16 cellular contexts compared by ENCODE assay signal in genomic region chrX:24019448-24019847, GRCh38. TPM values are rescaled to one million over a fixed set of nuclear protein-coding genes. Genes with fewer than 3 reads are reported as not detected.
DNase-seq lines count a peak whose midpoint lies in the region; ATAC-seq, FAIRE-seq and TF ChIP-seq lines count a peak whose summit lies in the region.
"Had no signal": no experiment of that assay in that cellular context is flagged by ENCODE, and none has a peak within 500 bp of the region (broad histone marks: within the 10 kb centered on the region; RNA-seq: fewer than 3 reads in every experiment).

No MANE protein-coding gene starts in this region.

- DNase-seq in activated naive CD4-positive, alpha-beta T cell treated with anti-CD3 and anti-CD28 coated beads for 36 hours: no peak
- no peak for DNase-seq in activated naive CD4-positive, alpha-beta T cell (lab: John Stamatoyannopoulos, UW)
- no peak for DNase-seq in HTR-8/SVneo (ENCODE audit: insufficient read length, low spot score)
- peak; percentile 5 for DNase-seq in activated naive CD8-positive, alpha-beta T cell treated with anti-CD3 and anti-CD28 coated beads for 36 hours
- peak; percentile 19 for DNase-seq in osteocyte (ENCODE audit: extremely low spot score, unreplicated experiment)
- no peak for DNase-seq in NCI-H146 treated with DMSO at 0.1 percent for 48 hours (lab: John Stamatoyannopoulos, UW; ENCODE audit: unreplicated experiment)
- no peak for DNase-seq in stimulated activated naive CD8-positive, alpha-beta T cell treated with anti-CD3 and anti-CD28 coated beads, Interleukin-15, amount 100 ng/mL, for 72 hours
- DNase-seq: activated CD4-positive, alpha-beta T cell treated with anti-CD3 and anti-CD28 coated beads for 48 hours; left lung; NCI-H2029 treated with DMSO at 0.1 percent for 48 hours; NCI-H526; substantia nigra had no signal

- ATAC-seq in GM19324 (IDR thresholded peaks at IDR 0.05; ENCODE audit: low FRiP score, unreplicated experiment): no peak
- ATAC-seq in stimulated activated naive CD8-positive, alpha-beta T cell treated with anti-CD3 and anti-CD28 coated beads, Interleukin-15, amount 100 ng/mL, for 72 hours: no peak
- ATAC-seq: left lung had no signal

- H3K27me3 Mint-ChIP-seq in activated naive CD4-positive, alpha-beta T cell treated with anti-CD3 and anti-CD28 coated beads for 36 hours (ENCODE audit: low read depth): no peaks in the 10 kb centered on the region
- H3K27me3 Mint-ChIP-seq in activated naive CD8-positive, alpha-beta T cell treated with anti-CD3 and anti-CD28 coated beads for 36 hours: no peaks in the 10 kb centered on the region
- H3K27me3 Mint-ChIP-seq in osteocyte (ENCODE audit: unreplicated experiment): no peaks in the 10 kb centered on the region
- H3K27me3 Mint-ChIP-seq in stimulated activated naive CD8-positive, alpha-beta T cell treated with anti-CD3 and anti-CD28 coated beads, Interleukin-15, amount 100 ng/mL, for 72 hours: no peaks in the 10 kb centered on the region

- H3K27ac Mint-ChIP-seq in activated naive CD4-positive, alpha-beta T cell treated with anti-CD3 and anti-CD28 coated beads for 36 hours: peak overlapping the region; percentile 46
- peak overlapping the region; percentile 65 for H3K27ac Mint-ChIP-seq in activated naive CD8-positive, alpha-beta T cell treated with anti-CD3 and anti-CD28 coated beads for 36 hours
- peak overlapping the region; percentile 42 for H3K27ac Mint-ChIP-seq in osteocyte (ENCODE audit: unreplicated experiment)
- no peak overlapping the region for H3K27ac Mint-ChIP-seq in stimulated activated naive CD8-positive, alpha-beta T cell treated with anti-CD3 and anti-CD28 coated beads, Interleukin-15, amount 100 ng/mL, for 72 hours

- H3K36me3 Mint-ChIP-seq in activated naive CD4-positive, alpha-beta T cell treated with anti-CD3 and anti-CD28 coated beads for 36 hours (ENCODE audit: low read depth): peaks cover 20% of the 10 kb centered on the region
- peaks cover 14% of the 10 kb centered on the region for H3K36me3 Mint-ChIP-seq in activated naive CD8-positive, alpha-beta T cell treated with anti-CD3 and anti-CD28 coated beads for 36 hours
- peaks cover 12% of the 10 kb centered on the region for H3K36me3 Mint-ChIP-seq in osteocyte (ENCODE audit: unreplicated experiment)

- no peak for TF ChIP-seq CTCF in osteocyte (IDR thresholded peaks at IDR 0.05)

- no peak overlapping the region for H3K4me3 Mint-ChIP-seq in activated naive CD4-positive, alpha-beta T cell treated with anti-CD3 and anti-CD28 coated beads for 36 hours
- H3K4me3 Mint-ChIP-seq in activated naive CD8-positive, alpha-beta T cell treated with anti-CD3 and anti-CD28 coated beads for 36 hours: no peak overlapping the region
- H3K4me3 Mint-ChIP-seq in osteocyte (ENCODE audit: unreplicated experiment): no peak overlapping the region
- peak overlapping the region in 1 of 2 donors; percentile 24 for H3K4me3 Mint-ChIP-seq in stimulated activated naive CD8-positive, alpha-beta T cell treated with anti-CD3 and anti-CD28 coated beads, Interleukin-15, amount 100 ng/mL, for 72 hours

- CTCF ChIA-PET in activated naive CD4-positive, alpha-beta T cell treated with anti-CD3 and anti-CD28 coated beads for 36 hours (lab: Charles Lee): interaction anchor here (0.7 kb wide), 1 partner anchor 35 kb away, joined by 3 read pairs; the partner anchor contains the start of gene EIF2S3

- FAIRE-seq in HTR-8/SVneo (lab: Jason Lieb, UNC): peak; percentile 13
- FAIRE-seq: D721Med, G401.6, GM12891 had no signal

- H3K4me1 Mint-ChIP-seq in activated naive CD4-positive, alpha-beta T cell treated with anti-CD3 and anti-CD28 coated beads for 36 hours (ENCODE audit: low read depth): peaks cover 43% of the 10 kb centered on the region
- peaks cover 36% of the 10 kb centered on the region for H3K4me1 Mint-ChIP-seq in activated naive CD8-positive, alpha-beta T cell treated with anti-CD3 and anti-CD28 coated beads for 36 hours
- H3K4me1 Mint-ChIP-seq in osteocyte (ENCODE audit: unreplicated experiment): peaks cover 51% of the 10 kb centered on the region
- H3K4me1 Mint-ChIP-seq in stimulated activated naive CD8-positive, alpha-beta T cell treated with anti-CD3 and anti-CD28 coated beads, Interleukin-15, amount 100 ng/mL, for 72 hours: peaks cover 36% of the 10 kb centered on the region

- intact Hi-C loops in activated naive CD4-positive, alpha-beta T cell treated with anti-CD3 and anti-CD28 coated beads for 36 hours (cut with micrococcal nuclease): no loop called here

- no peaks in the 10 kb centered on the region for H3K9me3 Mint-ChIP-seq in activated naive CD4-positive, alpha-beta T cell treated with anti-CD3 and anti-CD28 coated beads for 36 hours
- no peaks in the 10 kb centered on the region for H3K9me3 Mint-ChIP-seq in activated naive CD8-positive, alpha-beta T cell treated with anti-CD3 and anti-CD28 coated beads for 36 hours
- H3K9me3 Mint-ChIP-seq in osteocyte (ENCODE audit: unreplicated experiment): no peaks in the 10 kb centered on the region
- no peaks in the 10 kb centered on the region for H3K9me3 Mint-ChIP-seq in stimulated activated naive CD8-positive, alpha-beta T cell treated with anti-CD3 and anti-CD28 coated beads, Interleukin-15, amount 100 ng/mL, for 72 hours

RNA-seq across cellular contexts. Expression of gene KLHL15, which starts 7.5 kb away (rescaled TPM):
- total RNA-seq in activated naive CD4-positive, alpha-beta T cell treated with anti-CD3 and anti-CD28 coated beads for 36 hours: 10 to 100 TPM; 20.6 to 21.5 TPM
- total RNA-seq in activated naive CD8-positive, alpha-beta T cell treated with anti-CD3 and anti-CD28 coated beads for 36 hours: 10 to 100 TPM; 13.5 to 14.2 TPM
- 15.8 and 16.3 TPM in 2 replicates for total RNA-seq in osteocyte

RNA-seq across cellular contexts. Expression of gene EIF2S3, which starts 35.3 kb away (rescaled TPM):
- 100 to 1,000 TPM; 366 to 386 TPM for total RNA-seq in activated naive CD4-positive, alpha-beta T cell treated with anti-CD3 and anti-CD28 coated beads for 36 hours
- total RNA-seq in activated naive CD8-positive, alpha-beta T cell treated with anti-CD3 and anti-CD28 coated beads for 36 hours: 100 to 1,000 TPM; 379 to 386 TPM
- 360 and 369 TPM in 2 replicates for total RNA-seq in osteocyte

Comparison
In these comparisons a context has a peak if more than half of its experiments do, and no peak if none do; other contexts are left out.
1. DNase-seq: peak in activated naive CD8-positive, alpha-beta T cell treated with anti-CD3 and anti-CD28 coated beads for 36 hours (single experiment) and osteocyte (single experiment); none in activated naive CD4-positive, alpha-beta T cell treated with anti-CD3 and anti-CD28 coated beads for 36 hours (single experiment), activated naive CD4-positive, alpha-beta T cell (0 of 4), HTR-8/SVneo (single experiment), NCI-H146 treated with DMSO at 0.1 percent for 48 hours (single experiment) and stimulated activated naive CD8-positive, alpha-beta T cell treated with anti-CD3 and anti-CD28 coated beads, Interleukin-15, amount 100 ng/mL, for 72 hours (0 of 2).
2. H3K27ac Mint-ChIP-seq: peak in activated naive CD4-positive, alpha-beta T cell treated with anti-CD3 and anti-CD28 coated beads for 36 hours (single experiment), activated naive CD8-positive, alpha-beta T cell treated with anti-CD3 and anti-CD28 coated beads for 36 hours (single experiment) and osteocyte (single experiment); none in stimulated activated naive CD8-positive, alpha-beta T cell treated with anti-CD3 and anti-CD28 coated beads, Interleukin-15, amount 100 ng/mL, for 72 hours (0 of 2).